ENCODE assay signal across 19 cellular contexts in the genomic region with DNA sequence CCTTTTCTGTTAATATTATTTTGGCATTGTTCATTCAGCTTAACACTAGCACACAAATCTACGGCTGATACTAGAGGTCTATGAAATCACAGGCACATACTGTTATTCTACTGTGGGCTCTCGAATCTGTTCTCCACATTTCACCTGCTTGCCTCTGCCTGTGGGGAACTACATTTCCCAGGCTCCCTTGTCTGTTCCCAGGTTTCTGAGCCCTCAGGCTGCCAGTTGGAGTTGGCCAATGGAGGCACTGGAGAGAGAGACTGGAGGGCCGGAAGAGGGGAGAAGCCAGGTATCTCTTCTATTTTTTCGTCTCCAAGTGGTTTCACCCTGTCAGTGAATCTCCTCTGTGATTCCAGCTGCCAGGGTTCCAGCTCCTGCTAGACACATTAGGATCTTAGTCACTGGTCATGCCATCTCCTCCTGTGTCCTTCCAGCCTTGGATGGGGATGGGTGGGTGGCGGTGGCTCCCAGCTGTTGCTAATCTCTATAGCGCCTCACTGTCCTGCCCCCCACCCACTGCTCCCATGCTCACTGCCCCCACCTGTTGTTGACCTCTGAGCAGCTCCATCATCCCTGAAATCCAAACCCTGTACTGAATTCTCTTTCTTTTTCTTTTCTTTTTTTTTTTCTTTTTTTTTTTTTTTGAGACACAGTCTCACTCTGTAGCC.
DNase-seq lines count a peak whose midpoint lies in the region; ATAC-seq and TF ChIP-seq lines count a peak whose summit lies in the region.
"Had no signal": no experiment of that assay in that cellular context is flagged by ENCODE, and none has a peak within 500 bp of the region (broad histone marks: within the 10 kb centered on the region; RNA-seq: fewer than 3 reads in every experiment).

No MANE protein-coding gene starts in this region.

- H3K4me3 ChIP-seq in H7 (ENCODE audit: insufficient read depth, low read depth, low read length), result no peak overlapping the region
- H3K4me3 ChIP-seq in right lobe of liver, result peak overlapping the region in 1 of 3 donors; percentile 40
- H3K4me3 ChIP-seq: lung had no signal

- TF ChIP-seq CTCF in right lobe of liver (IDR thresholded peaks at IDR 0.05), result no peak

- no peaks in the 10 kb centered on the region for H3K36me3 ChIP-seq in H7 (replicated peaks; ENCODE audit: control insufficient read depth, insufficient read depth, low read length)
- no peaks in the 10 kb centered on the region for H3K36me3 ChIP-seq in right lobe of liver
- H3K36me3 ChIP-seq: brain microvascular endothelial cell had no signal

- peak overlapping the region in 2 of 3 donors; percentile 27 to 72 for H3K27ac ChIP-seq in right lobe of liver
- H3K27ac ChIP-seq: brain microvascular endothelial cell had no signal

- peaks cover 0 to 22% (median 0%) of the 10 kb centered on the region in 4 donors for H3K4me1 ChIP-seq in right lobe of liver

- ATAC-seq in right lobe of liver, result peak in 3 of 4 donors; percentile 12 to 42 (median 27)
- ATAC-seq: PC-3; stimulated activated naive CD8-positive, alpha-beta T cell treated with anti-CD3 and anti-CD28 coated beads, Interleukin-15, amount 100 ng/mL, for 72 hours had no signal

- no peak for TF ChIP-seq POLR2A in right lobe of liver (IDR thresholded peaks at IDR 0.05)

- no peaks in the 10 kb centered on the region for H3K9me3 ChIP-seq in right lobe of liver

- peak; percentile 73 for DNase-seq in H7
- DNase-seq in NCI-H2171 treated with DMSO at 0.1 percent for 48 hours (lab: John Stamatoyannopoulos, UW), result peak; percentile 74
- peak; percentile 25 for DNase-seq in cerebellar cortex (ENCODE audit: low spot score)
- DNase-seq in right lobe of liver, result no peak
- DNase-seq in activated CD4-positive, alpha-beta T cell treated with anti-CD3 and anti-CD28 coated beads for 4 hours, result no peak
- no peak for DNase-seq in Ammon's horn (ENCODE audit: low spot score)
- no peak for DNase-seq in epidermal melanocyte (ENCODE audit: insufficient read length, low spot score)
- DNase-seq: activated CD4-positive, alpha-beta T cell treated with anti-CD3 and anti-CD28 coated beads, Interleukin-2, amount 50 U/mL, for 48 hours; activated gamma-delta T cell; AML-193; brain microvascular endothelial cell; EL; NCI-H187 treated with DMSO at 0.1 percent for 48 hours; NCI-H524 treated with DMSO at 0.1 percent for 48 hours; PC-3; stimulated activated CD4-positive, alpha-beta T cell treated with anti-CD3 and anti-CD28 coated beads, Interleukin-4, amount 100 ng/mL, for 4 hours; stimulated activated naive CD8-positive, alpha-beta T cell treated with anti-CD3 and anti-CD28 coated beads, Interleukin-15, amount 100 ng/mL, for 72 hours; trophoblast cell had no signal

- 56% methylated on average over 2 of the region's 6 CpGs for WGBS in right lobe of liver (ENCODE audit: insufficient coverage, low coverage, low lambda C conversion rate, missing lambda C conversion rate)

- no peaks in the 10 kb centered on the region for H3K27me3 ChIP-seq in H7 (ENCODE audit: control insufficient read depth, insufficient read depth, low read length)
- no peaks in the 10 kb centered on the region for H3K27me3 ChIP-seq in right lobe of liver
- H3K27me3 ChIP-seq: brain microvascular endothelial cell had no signal

- intact Hi-C loops in right lobe of liver (cut with DNase I), result no loop called here

Comparison
In these comparisons a context has a peak if more than half of its experiments do, and no peak if none do; other contexts are left out.
1. DNase-seq: peak in H7 (single experiment), NCI-H2171 treated with DMSO at 0.1 percent for 48 hours (single experiment) and cerebellar cortex (single experiment); none in right lobe of liver (0 of 3), activated CD4-positive, alpha-beta T cell treated with anti-CD3 and anti-CD28 coated beads for 4 hours (0 of 2), Ammon's horn (single experiment) and epidermal melanocyte (single experiment).